Comparison of ENCODE assay signal across 1 cellular context in genomic region chr1:54489627-54490240, GRCh38.
TF ChIP-seq lines count a peak whose summit lies in the region.

No MANE protein-coding gene starts in this region.

TF ChIP-seq in H1, 55 proteins besides CTCF, POLR2A, EP300 and RAD21 (continued from another document):
- TF ChIP-seq SIN3A (conservative IDR thresholded peaks at IDR 0.05 in 1 of 2, IDR thresholded peaks at IDR 0.05 in 1 of 2; ENCODE audit: low read depth in 1 of 2, low read length in 2 of 2) (no peak), E2F6 (IDR thresholded peaks at IDR 0.05) (no peak), SUZ12 (IDR thresholded peaks at IDR 0.05; ENCODE audit: low read length) (no peak), POU5F1 (IDR thresholded peaks at IDR 0.05; ENCODE audit: low read depth, low read length) (no peak), PHF8 (conservative IDR thresholded peaks at IDR 0.05; ENCODE audit: low read depth, low read length) (no peak), RNF2 (IDR thresholded peaks at IDR 0.05; ENCODE audit: borderline replicate concordance, low read depth, low read length, missing control alignments, poor library complexity, severe bottlenecking) (no peak), ATF2 (IDR thresholded peaks at IDR 0.05; ENCODE audit: low read length) (no peak), BRCA1 (IDR thresholded peaks at IDR 0.05; ENCODE audit: low read depth, low read length) (no peak), SAP30 (IDR thresholded peaks at IDR 0.05; ENCODE audit: insufficient read depth, insufficient replicate concordance, low read length) (no peak), TBP (IDR thresholded peaks at IDR 0.05; ENCODE audit: low read depth, low read length) (no peak), USF2 (IDR thresholded peaks at IDR 0.05; ENCODE audit: low read length) (no peak), CBX5 (IDR thresholded peaks at IDR 0.05; ENCODE audit: low read depth, low read length) (no peak), ASH2L (IDR thresholded peaks at IDR 0.05; ENCODE audit: low read length) (no peak), CREB1 (IDR thresholded peaks at IDR 0.05) (no peak), BACH1 (IDR thresholded peaks at IDR 0.05; ENCODE audit: low read length) (no peak), CTBP2 (IDR thresholded peaks at IDR 0.05; ENCODE audit: borderline replicate concordance, insufficient read depth, insufficient read length, low read length) (no peak), CHD1 (IDR thresholded peaks at IDR 0.05; ENCODE audit: low read depth, low read length) (no peak)
TF ChIP-seq in H1: peak in this region for 0.
